9 cellular contexts compared by ENCODE assay signal in genomic region chr1:228211871-228212414, GRCh38.
"Had no signal": no experiment of that assay in that cellular context is flagged by ENCODE, and none has a peak within 500 bp of the region (broad histone marks: within the 10 kb centered on the region; RNA-seq: fewer than 3 reads in every experiment).

No MANE protein-coding gene starts in this region.

- H3K36me3 ChIP-seq: tibial nerve had no signal

- H3K9me3 ChIP-seq: heart left ventricle, tibial nerve had no signal

- ATAC-seq: heart left ventricle; stimulated activated memory B cell treated with anti-CD40 and anti-IgM and Interleukin-4, amounts not matched to agents 10 μg/mL and 1 μg/mL and 100 μg/mL, for 72 hours had no signal

- DNase-seq: activated B cell treated with CpG ODN at 0.5 μM for 24 hours; activated CD4-positive, alpha-beta T cell treated with anti-CD3 and anti-CD28 coated beads, Interleukin-2, amount 10 ng/mL, durations not matched to agents 7 days and 5 days; activated effector memory CD4-positive, alpha-beta T cell treated with Interleukin-2 at 50 U/mL for 16 hours; activated T-cell treated with anti-CD3 and anti-CD28 coated beads, Interleukin-2, amount 50 U/mL, for 24 hours; foreskin melanocyte; T-helper 1 cell had no signal

- H3K27ac ChIP-seq: tibial nerve had no signal
